In the genomic region with DNA sequence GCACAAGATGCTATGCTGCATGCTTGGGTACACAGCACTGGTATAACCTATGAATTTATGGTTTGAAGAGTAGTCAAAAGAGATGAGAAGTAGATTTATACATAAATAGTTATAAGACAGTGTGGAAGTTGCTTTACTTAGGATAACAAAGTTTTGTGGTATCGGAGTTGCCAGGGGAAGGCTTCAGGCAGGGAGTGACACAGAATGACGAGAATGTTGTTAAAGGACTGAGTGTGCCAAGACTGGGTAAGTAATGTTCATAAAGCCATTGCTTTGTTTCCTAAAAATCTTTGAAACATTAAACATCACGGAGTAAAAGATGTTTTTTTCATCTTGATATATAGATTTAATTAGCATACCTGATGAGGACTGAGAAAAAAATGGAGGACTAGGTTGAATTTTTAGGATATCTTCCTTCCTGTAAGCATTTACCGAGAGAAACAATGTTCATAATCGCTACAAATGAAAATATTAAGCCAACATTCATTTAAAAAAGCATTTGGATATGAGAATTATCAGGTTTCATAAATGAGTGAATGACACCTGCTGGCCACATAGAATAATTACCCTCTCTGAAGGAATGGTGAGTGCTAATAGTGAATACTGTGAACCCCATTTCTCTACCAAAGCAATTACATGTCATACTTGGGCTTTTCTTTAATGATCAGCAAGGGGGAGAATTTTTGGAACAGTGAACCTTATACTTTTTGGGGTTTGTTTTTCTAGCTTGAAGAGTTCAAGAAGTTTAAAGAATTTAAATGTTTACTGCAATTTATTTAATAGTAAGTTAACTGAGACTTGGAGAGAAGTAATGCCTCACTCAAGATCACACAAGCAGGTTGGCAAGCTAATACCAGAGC, we compare ENCODE assay signal across 1 cellular context.
TF ChIP-seq lines count a peak whose summit lies in the region.

No MANE protein-coding gene starts in this region.

TF ChIP-seq in SK-N-SH treated with all-trans-retinoic acid at 6 μM for 48 hours, 23 proteins besides CTCF, POLR2A, EP300 and RAD21 (continued from another document):
- TF ChIP-seq CSRNP3 (CRISPR knock-in tag; IDR thresholded peaks at IDR 0.05), result no peak
- TF ChIP-seq RARB (CRISPR knock-in tag; IDR thresholded peaks at IDR 0.05), result no peak
- TF ChIP-seq POU6F1 (CRISPR knock-in tag; IDR thresholded peaks at IDR 0.05; ENCODE audit: borderline replicate concordance, low read depth), result no peak
- no peak for TF ChIP-seq ZC3H10 (CRISPR knock-in tag; IDR thresholded peaks at IDR 0.05)
